ENCODE assay signal across 26 cellular contexts in genomic region chr22:20096574-20097420, GRCh38. TPM values are rescaled to one million over a fixed set of nuclear protein-coding genes. Genes with fewer than 3 reads are reported as not detected.
"Had no signal": no experiment of that assay in that cellular context is flagged by ENCODE, and none has a peak within 500 bp of the region (broad histone marks: within the 10 kb centered on the region; RNA-seq: fewer than 3 reads in every experiment).

No MANE protein-coding gene starts in this region.

- H3K4me3 Mint-ChIP-seq: activated CD4-positive, alpha-beta memory T cell treated with anti-CD3 and anti-CD28 coated beads for 36 hours; activated CD4-positive, alpha-beta T cell treated with anti-CD3 and anti-CD28 coated beads, Interleukin-2, amount 10 ng/mL, durations not matched to agents 24 days and 14 days; activated T-helper 1 cell treated with anti-CD3 and anti-CD28 coated beads, Interleukin-12 subunit alpha, Interleukin-12 subunit beta, Interleukin-2, Interleukin-4 antibody, amounts not matched to agents 30 ng/mL and 10 ng/mL and 1 ng/mL, durations not matched to agents 14 hours and 24 hours and 36 hours had no signal

- H3K4me1 ChIP-seq: adrenal gland, breast epithelium had no signal

- H3K27ac Mint-ChIP-seq: activated CD4-positive, alpha-beta T cell treated with anti-CD3 and anti-CD28 coated beads, Interleukin-2, amount 10 ng/mL, durations not matched to agents 24 days and 14 days; activated naive CD4-positive, alpha-beta T cell treated with anti-CD3 and anti-CD28 coated beads, Interleukin-2, amount 50 U/mL, for 72 hours; activated T-helper 1 cell treated with anti-CD3 and anti-CD28 coated beads, Interleukin-12 subunit alpha, Interleukin-12 subunit beta, Interleukin-2, Interleukin-4 antibody, amounts not matched to agents 30 ng/mL and 10 ng/mL and 1 ng/mL, durations not matched to agents 14 hours and 24 hours and 36 hours had no signal

- H3K9me3 ChIP-seq: adrenal gland, breast epithelium, MG63 had no signal

- DNase-seq: activated CD4-positive, alpha-beta memory T cell treated with anti-CD3 and anti-CD28 coated beads for 36 hours; activated CD4-positive, alpha-beta T cell treated with anti-CD3 and anti-CD28 coated beads, Interleukin-2, amount 10 ng/mL, durations not matched to agents 24 days and 14 days; activated CD8-positive, alpha-beta memory T cell treated with anti-CD3 and anti-CD28 coated beads for 24 hours; activated naive CD4-positive, alpha-beta T cell treated with Interleukin-2 at 50 U/mL for 16 hours; adrenal gland; anterior cingulate cortex; caudate nucleus; MG63; MV-4-11; NCI-H1092 treated with DMSO at 0.1 percent for 48 hours; NCI-H1417 treated with DMSO at 0.1 percent for 48 hours; NCI-H1694; NCI-H2029; NCI-H510A treated with DMSO at 0.1 percent for 48 hours; NCI-H69; NK-92 treated with Interleukin-12 subunit alpha and Interleukin-12 subunit beta, amount 100 ng/mL, for 24 hours; OCI-M1; RPMI8226 had no signal

- H3K27ac ChIP-seq: adrenal gland, breast epithelium, SK-N-MC had no signal

- H3K27me3 Mint-ChIP-seq: activated CD4-positive, alpha-beta memory T cell treated with anti-CD3 and anti-CD28 coated beads for 36 hours; activated CD4-positive, alpha-beta T cell treated with anti-CD3 and anti-CD28 coated beads, Interleukin-2, amount 10 ng/mL, durations not matched to agents 24 days and 14 days had no signal

- H3K27me3 ChIP-seq: adrenal gland, breast epithelium, MG63 had no signal

- H3K9me3 Mint-ChIP-seq: activated naive CD4-positive, alpha-beta T cell treated with anti-CD3 and anti-CD28 coated beads, Interleukin-2, amount 50 U/mL, for 72 hours had no signal

- ATAC-seq: activated CD4-positive, CD25-positive, alpha-beta regulatory T cell treated with anti-CD3 and anti-CD28 coated beads, Interleukin-2, amount 50 U/mL, for 24 hours; activated naive CD4-positive, alpha-beta T cell treated with anti-CD3 and anti-CD28 coated beads, Interleukin-2, amount 50 U/mL, for 72 hours; Panc1; Right ventricle myocardium inferior had no signal

- H3K4me3 ChIP-seq: adrenal gland, breast epithelium, MG63, SK-N-MC had no signal

RNA-seq across cellular contexts. Expression of gene CCDC188, which starts 54.1 kb away (rescaled TPM):
- total RNA-seq: activated CD4-positive, alpha-beta T cell treated with anti-CD3 and anti-CD28 coated beads, Interleukin-2, amount 10 ng/mL, durations not matched to agents 24 days and 14 days; activated naive CD4-positive, alpha-beta T cell treated with anti-CD3 and anti-CD28 coated beads, Interleukin-2, amount 50 U/mL, for 72 hours; T-helper 1 cell treated with Interleukin-12 subunit alpha and Interleukin-12 subunit beta and Interleukin-4 antibody, amounts not matched to agents 30 ng/mL and 1 ng/mL, for 36 hours had no signal
